Comparison of ENCODE assay signal across 14 cellular contexts in the genomic region with DNA sequence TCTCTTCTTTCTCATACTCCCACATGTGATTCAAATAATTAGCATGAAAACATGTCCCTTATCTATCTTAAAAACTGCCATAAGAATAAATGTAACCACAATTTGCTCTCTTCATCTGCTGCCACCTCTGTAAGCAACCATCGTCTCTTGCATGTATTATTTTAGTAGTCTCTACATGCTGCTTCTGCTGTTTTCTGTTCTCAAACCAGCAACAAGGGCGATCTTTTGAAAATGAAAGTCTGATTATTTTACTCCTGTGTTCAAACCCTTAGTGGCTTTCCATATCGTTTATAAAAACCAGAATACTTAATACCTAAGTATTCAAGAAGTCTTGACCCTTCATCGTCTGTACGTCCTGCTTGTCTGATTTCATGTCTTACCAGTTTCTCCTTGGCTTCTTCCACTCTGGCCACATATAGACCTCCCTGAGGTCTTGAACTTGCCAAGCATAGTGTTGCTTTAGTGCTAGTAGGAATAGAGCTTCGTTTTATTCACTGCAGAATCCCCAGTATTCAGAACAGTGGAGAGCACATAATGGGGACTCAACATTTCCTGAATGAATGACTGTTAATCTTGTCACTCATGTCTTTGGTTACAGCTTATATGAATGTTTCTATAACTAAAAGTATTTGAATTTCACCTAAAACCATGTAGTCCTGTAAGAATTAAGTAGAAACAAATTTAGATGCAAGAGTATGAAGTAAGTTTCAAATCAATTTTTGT. TPM values are rescaled to one million over a fixed set of nuclear protein-coding genes. Genes with fewer than 3 reads are reported as not detected.
DNase-seq lines count a peak whose midpoint lies in the region; ATAC-seq, FAIRE-seq and TF ChIP-seq lines count a peak whose summit lies in the region.
"Had no signal": no experiment of that assay in that cellular context is flagged by ENCODE, and none has a peak within 500 bp of the region (broad histone marks: within the 10 kb centered on the region; RNA-seq: fewer than 3 reads in every experiment).

No MANE protein-coding gene starts in this region.

- no peak for TF ChIP-seq EP300 in transverse colon (IDR thresholded peaks at IDR 0.05; ENCODE audit: low read depth)

- H3K27me3 Mint-ChIP-seq in activated naive CD4-positive, alpha-beta T cell treated with anti-CD3 and anti-CD28 coated beads, Interleukin-2, amount 50 U/mL, for 24 hours = no peaks in the 10 kb centered on the region
- no peaks in the 10 kb centered on the region for H3K27me3 Mint-ChIP-seq in astrocyte (ENCODE audit: low read depth, unreplicated experiment)

- FAIRE-seq in astrocyte (lab: Jason Lieb, UNC) = peak; percentile 32

- H3K9me3 ChIP-seq in Karpas-422 (ENCODE audit: low read length) = no peaks in the 10 kb centered on the region
- H3K9me3 ChIP-seq in astrocyte (ENCODE audit: insufficient read depth, low read depth, low read length) = no peaks in the 10 kb centered on the region
- no peaks in the 10 kb centered on the region for H3K9me3 ChIP-seq in transverse colon
- H3K9me3 ChIP-seq: ascending aorta had no signal

- no peaks in the 10 kb centered on the region for H4K20me1 ChIP-seq in Karpas-422 (ENCODE audit: insufficient read depth, low read depth, low read length)
- H4K20me1 ChIP-seq in astrocyte (ENCODE audit: insufficient read depth, low read length) = peaks cover 37% of the 10 kb centered on the region

- no peak for TF ChIP-seq POLR2A in transverse colon (IDR thresholded peaks at IDR 0.05)

- peak overlapping the region; percentile 86 for H3K4me3 Mint-ChIP-seq in activated naive CD4-positive, alpha-beta T cell treated with anti-CD3 and anti-CD28 coated beads, Interleukin-2, amount 50 U/mL, for 24 hours
- no peak overlapping the region for H3K4me3 Mint-ChIP-seq in astrocyte (ENCODE audit: unreplicated experiment)
- H3K4me3 Mint-ChIP-seq: endodermal cell had no signal

- peaks cover 92% of the 10 kb centered on the region for H3K79me2 ChIP-seq in Karpas-422 (ENCODE audit: low read length)
- peaks cover 89% of the 10 kb centered on the region for H3K79me2 ChIP-seq in astrocyte (ENCODE audit: insufficient read depth, low read length)

- H3K27me3 ChIP-seq in Karpas-422 (ENCODE audit: low read length) (no peaks in the 10 kb centered on the region), astrocyte (ENCODE audit: insufficient read depth, low read length) (no peaks in the 10 kb centered on the region), transverse colon (no peaks in the 10 kb centered on the region)
- H3K27me3 ChIP-seq: ascending aorta had no signal

- H3K9me2 ChIP-seq in Karpas-422 (replicated peaks; ENCODE audit: insufficient read depth, low read length) = no peaks in the 10 kb centered on the region

- intact Hi-C loops in transverse colon (cut with DNase I; ENCODE audit: low total_unique reads) = no loop called here

- H3K9me3 Mint-ChIP-seq in activated naive CD4-positive, alpha-beta T cell treated with anti-CD3 and anti-CD28 coated beads, Interleukin-2, amount 50 U/mL, for 24 hours = no peaks in the 10 kb centered on the region
- H3K9me3 Mint-ChIP-seq in astrocyte (ENCODE audit: unreplicated experiment) = no peaks in the 10 kb centered on the region

- TF ChIP-seq CTCF in astrocyte (IDR thresholded peaks at IDR 0.05; ENCODE audit: insufficient read depth, low read depth, low read length) = no peak
- no peak for TF ChIP-seq CTCF in transverse colon (IDR thresholded peaks at IDR 0.05)

- peak overlapping the region; percentile 97 for H3K27ac Mint-ChIP-seq in activated naive CD4-positive, alpha-beta T cell treated with anti-CD3 and anti-CD28 coated beads, Interleukin-2, amount 50 U/mL, for 24 hours
- H3K27ac Mint-ChIP-seq in astrocyte (ENCODE audit: unreplicated experiment) = no peak overlapping the region
- H3K27ac Mint-ChIP-seq: endodermal cell had no signal

- 65 to 73% methylated on average over 5 to 6 of the region's 6 CpGs for WGBS in transverse colon (ENCODE audit: low coverage in 1 of 2), 2 donors

- H3K36me3 ChIP-seq in Karpas-422 (ENCODE audit: insufficient read depth, low read length) = peaks cover 3% of the 10 kb centered on the region; the same call in 1 of the 2 replicates
- no peaks in the 10 kb centered on the region for H3K36me3 ChIP-seq in astrocyte (ENCODE audit: insufficient read depth, low read length)
- no peaks in the 10 kb centered on the region for H3K36me3 ChIP-seq in transverse colon
- H3K36me3 ChIP-seq: ascending aorta had no signal

- H3K9ac ChIP-seq in Karpas-422 (ENCODE audit: low read length) = peak overlapping the region; percentile 40
- no peak overlapping the region for H3K9ac ChIP-seq in astrocyte (ENCODE audit: low read length)

- in situ Hi-C loops in transverse colon (cut with MboI; ENCODE audit: low pct_ligation_motif_present in 1 of 4, low pct_unique_long_range_greater_than_20kb in 1 of 4, low sequenced_read_pairs in 3 of 4) = loop anchor here in 2 of 4 donors (10.0 kb wide), 1 partner anchor 110 kb away; a partner anchor contains a TSS

- H2AFZ ChIP-seq in Karpas-422 (ENCODE audit: low read length) (no peak overlapping the region), astrocyte (ENCODE audit: low read depth, low read length) (no peak overlapping the region)

- H3K4me3 ChIP-seq in Karpas-422 (ENCODE audit: low read length) (peak overlapping the region; percentile 40; the same call in 1 of the 2 replicates), astrocyte (ENCODE audit: insufficient read depth, low read depth, low read length) (no peak overlapping the region), transverse colon (no peak overlapping the region)
- H3K4me3 ChIP-seq: ascending aorta had no signal

- H3K4me1 Mint-ChIP-seq in activated naive CD4-positive, alpha-beta T cell treated with anti-CD3 and anti-CD28 coated beads, Interleukin-2, amount 50 U/mL, for 24 hours = peaks cover 70% of the 10 kb centered on the region
- H3K4me1 Mint-ChIP-seq in astrocyte (ENCODE audit: low read depth, unreplicated experiment) = peaks cover 24% of the 10 kb centered on the region

- H3K4me2 ChIP-seq in Karpas-422 (ENCODE audit: low read depth, low read length, poor library complexity, severe bottlenecking) (peak overlapping the region; percentile 54), astrocyte (ENCODE audit: low read length) (no peak overlapping the region)

- peaks cover 84% of the 10 kb centered on the region for H3K4me1 ChIP-seq in Karpas-422 (ENCODE audit: low read length)
- H3K4me1 ChIP-seq in astrocyte (ENCODE audit: insufficient read depth, low read length) = peaks cover 14% of the 10 kb centered on the region
- peaks cover 12 to 82% (median 35%) of the 10 kb centered on the region in 4 donors for H3K4me1 ChIP-seq in transverse colon
- H3K4me1 ChIP-seq: ascending aorta had no signal

- peaks cover 16% of the 10 kb centered on the region for H3K36me3 Mint-ChIP-seq in activated naive CD4-positive, alpha-beta T cell treated with anti-CD3 and anti-CD28 coated beads, Interleukin-2, amount 50 U/mL, for 24 hours
- no peaks in the 10 kb centered on the region for H3K36me3 Mint-ChIP-seq in astrocyte (ENCODE audit: low read depth, unreplicated experiment)

- no peak for DNase-seq in activated naive CD4-positive, alpha-beta T cell treated with anti-CD3 and anti-CD28 coated beads, Interleukin-2, amount 50 U/mL, for 16 hours
- DNase-seq in Karpas-422 = no peak
- no peak for DNase-seq in astrocyte (ENCODE audit: low read depth)
- no peak for DNase-seq in transverse colon
- DNase-seq in substantia nigra (lab: John Stamatoyannopoulos, UW) = no peak
- DNase-seq in COLO829 (ENCODE audit: low spot score) = no peak
- DNase-seq: activated CD8-positive, alpha-beta memory T cell treated with anti-CD3 and anti-CD28 coated beads for 24 hours; endodermal cell; glutamatergic neuron; NCI-H1930; nucleus accumbens had no signal

- ATAC-seq in SK-N-SH treated with all-trans-retinoic acid at 6 μM for 48 hours = no peak

- H3K27ac ChIP-seq in Karpas-422 (ENCODE audit: low read length) (peak overlapping the region; percentile 81), astrocyte (ENCODE audit: low read depth, low read length) (no peak overlapping the region), transverse colon (peak overlapping the region in 3 of 4 donors; percentile 28 to 52 (median 40)), substantia nigra (ENCODE audit: low read depth, low read length, poor library complexity, severe bottlenecking) (no peak overlapping the region)
- H3K27ac ChIP-seq: ascending aorta had no signal

TF ChIP-seq in SK-N-SH treated with all-trans-retinoic acid at 6 μM for 48 hours, 23 proteins besides CTCF, POLR2A, EP300 and RAD21 (continues in another document):
- TF ChIP-seq CSDC2 (CRISPR knock-in tag; IDR thresholded peaks at IDR 0.05) (no peak), ZFP3 (CRISPR knock-in tag; IDR thresholded peaks at IDR 0.05) (no peak), ARNTL (CRISPR knock-in tag; IDR thresholded peaks at IDR 0.05; ENCODE audit: borderline replicate concordance, low read depth) (no peak)
- TF ChIP-seq, protein P1, sequence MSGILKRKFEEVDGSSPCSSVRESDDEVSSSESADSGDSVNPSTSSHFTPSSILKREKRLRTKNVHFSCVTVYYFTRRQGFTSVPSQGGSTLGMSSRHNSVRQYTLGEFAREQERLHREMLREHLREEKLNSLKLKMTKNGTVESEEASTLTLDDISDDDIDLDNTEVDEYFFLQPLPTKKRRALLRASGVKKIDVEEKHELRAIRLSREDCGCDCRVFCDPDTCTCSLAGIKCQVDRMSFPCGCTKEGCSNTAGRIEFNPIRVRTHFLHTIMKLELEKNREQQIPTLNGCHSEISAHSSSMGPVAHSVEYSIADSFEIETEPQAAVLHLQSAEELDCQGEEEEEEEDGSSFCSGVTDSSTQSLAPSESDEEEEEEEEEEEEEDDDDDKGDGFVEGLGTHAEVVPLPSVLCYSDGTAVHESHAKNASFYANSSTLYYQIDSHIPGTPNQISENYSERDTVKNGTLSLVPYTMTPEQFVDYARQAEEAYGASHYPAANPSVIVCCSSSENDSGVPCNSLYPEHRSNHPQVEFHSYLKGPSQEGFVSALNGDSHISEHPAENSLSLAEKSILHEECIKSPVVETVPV (CRISPR knock-in tag; IDR thresholded peaks at IDR 0.05) = no peak
- TF ChIP-seq, protein P2, sequence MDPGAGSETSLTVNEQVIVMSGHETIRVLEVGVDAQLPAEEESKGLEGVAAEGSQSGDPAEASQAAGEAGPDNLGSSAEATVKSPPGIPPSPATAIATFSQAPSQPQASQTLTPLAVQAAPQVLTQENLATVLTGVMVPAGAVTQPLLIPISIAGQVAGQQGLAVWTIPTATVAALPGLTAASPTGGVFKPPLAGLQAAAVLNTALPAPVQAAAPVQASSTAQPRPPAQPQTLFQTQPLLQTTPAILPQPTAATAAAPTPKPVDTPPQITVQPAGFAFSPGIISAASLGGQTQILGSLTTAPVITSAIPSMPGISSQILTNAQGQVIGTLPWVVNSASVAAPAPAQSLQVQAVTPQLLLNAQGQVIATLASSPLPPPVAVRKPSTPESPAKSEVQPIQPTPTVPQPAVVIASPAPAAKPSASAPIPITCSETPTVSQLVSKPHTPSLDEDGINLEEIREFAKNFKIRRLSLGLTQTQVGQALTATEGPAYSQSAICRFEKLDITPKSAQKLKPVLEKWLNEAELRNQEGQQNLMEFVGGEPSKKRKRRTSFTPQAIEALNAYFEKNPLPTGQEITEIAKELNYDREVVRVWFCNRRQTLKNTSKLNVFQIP (CRISPR knock-in tag; IDR thresholded peaks at IDR 0.05; ENCODE audit: borderline replicate concordance, low read depth) = no peak

RNA-seq across cellular contexts. Expression of a gene that starts 10.6 kb away (rescaled TPM):
- total RNA-seq in Karpas-422 (2014; rRNA removed; shearing (Covaris generic); ENCODE audit: low replicate concordance) = 57.4 and 143 TPM in 2 replicates
- 18.5 and 24.1 TPM in 2 replicates for total RNA-seq in astrocyte
- total RNA-seq in transverse colon = 100 to 1,000 TPM in 2 of 4 donors, 10 to 100 TPM in 2; 71.8 to 118 (median 91.8) TPM

Comparison
In these comparisons a context has a peak if more than half of its experiments do, and no peak if none do; other contexts are left out.
1. H3K27ac ChIP-seq: peak in Karpas-422 (single experiment) and transverse colon (3 of 4); none in astrocyte (single experiment) and substantia nigra (single experiment).